1 cellular context compared by ENCODE assay signal in the genomic region with DNA sequence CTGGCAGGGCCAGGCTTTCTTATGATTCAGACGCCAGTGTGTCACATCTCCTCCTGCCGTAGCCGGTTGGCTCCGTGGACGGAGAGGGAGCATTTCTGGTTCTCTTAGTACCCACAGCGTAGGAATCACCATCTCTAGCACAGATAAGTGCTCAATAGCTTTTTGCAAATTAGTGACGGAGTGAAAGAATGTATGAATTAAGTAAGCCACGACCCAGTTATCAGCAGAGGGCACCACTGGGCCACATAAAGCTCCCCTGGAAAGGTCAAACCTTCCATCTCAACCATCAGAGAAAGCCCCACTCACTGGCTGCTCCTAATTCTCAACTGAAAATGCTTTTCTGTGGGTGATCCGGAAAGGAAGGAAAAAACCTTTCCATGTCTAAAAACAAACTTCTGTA.
TF ChIP-seq lines count a peak whose summit lies in the region.

No MANE protein-coding gene starts in this region.

TF ChIP-seq in GM12878, 131 proteins besides CTCF, POLR2A, EP300 and RAD21 (continued from another document):
- TF ChIP-seq, protein P1, sequence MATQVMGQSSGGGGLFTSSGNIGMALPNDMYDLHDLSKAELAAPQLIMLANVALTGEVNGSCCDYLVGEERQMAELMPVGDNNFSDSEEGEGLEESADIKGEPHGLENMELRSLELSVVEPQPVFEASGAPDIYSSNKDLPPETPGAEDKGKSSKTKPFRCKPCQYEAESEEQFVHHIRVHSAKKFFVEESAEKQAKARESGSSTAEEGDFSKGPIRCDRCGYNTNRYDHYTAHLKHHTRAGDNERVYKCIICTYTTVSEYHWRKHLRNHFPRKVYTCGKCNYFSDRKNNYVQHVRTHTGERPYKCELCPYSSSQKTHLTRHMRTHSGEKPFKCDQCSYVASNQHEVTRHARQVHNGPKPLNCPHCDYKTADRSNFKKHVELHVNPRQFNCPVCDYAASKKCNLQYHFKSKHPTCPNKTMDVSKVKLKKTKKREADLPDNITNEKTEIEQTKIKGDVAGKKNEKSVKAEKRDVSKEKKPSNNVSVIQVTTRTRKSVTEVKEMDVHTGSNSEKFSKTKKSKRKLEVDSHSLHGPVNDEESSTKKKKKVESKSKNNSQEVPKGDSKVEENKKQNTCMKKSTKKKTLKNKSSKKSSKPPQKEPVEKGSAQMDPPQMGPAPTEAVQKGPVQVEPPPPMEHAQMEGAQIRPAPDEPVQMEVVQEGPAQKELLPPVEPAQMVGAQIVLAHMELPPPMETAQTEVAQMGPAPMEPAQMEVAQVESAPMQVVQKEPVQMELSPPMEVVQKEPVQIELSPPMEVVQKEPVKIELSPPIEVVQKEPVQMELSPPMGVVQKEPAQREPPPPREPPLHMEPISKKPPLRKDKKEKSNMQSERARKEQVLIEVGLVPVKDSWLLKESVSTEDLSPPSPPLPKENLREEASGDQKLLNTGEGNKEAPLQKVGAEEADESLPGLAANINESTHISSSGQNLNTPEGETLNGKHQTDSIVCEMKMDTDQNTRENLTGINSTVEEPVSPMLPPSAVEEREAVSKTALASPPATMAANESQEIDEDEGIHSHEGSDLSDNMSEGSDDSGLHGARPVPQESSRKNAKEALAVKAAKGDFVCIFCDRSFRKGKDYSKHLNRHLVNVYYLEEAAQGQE (IDR thresholded peaks at IDR 0.05; ENCODE audit: low read depth, low read length), result no peak
- TF ChIP-seq ZSCAN29 (IDR thresholded peaks at IDR 0.05) (no peak), HDAC2 (IDR thresholded peaks at IDR 0.05) (no peak), ASH2L (IDR thresholded peaks at IDR 0.05; ENCODE audit: borderline replicate concordance, low read depth) (no peak), TARDBP (IDR thresholded peaks at IDR 0.05; ENCODE audit: borderline replicate concordance) (no peak), TCF3 (IDR thresholded peaks at IDR 0.05; ENCODE audit: borderline replicate concordance, insufficient read depth, low read depth, low read length) (no peak), KDM1A (IDR thresholded peaks at IDR 0.05; ENCODE audit: borderline replicate concordance) (no peak), FOXK2 (IDR thresholded peaks at IDR 0.05) (no peak), IKZF1 (conservative IDR thresholded peaks at IDR 0.05) (no peak), MYB (IDR thresholded peaks at IDR 0.05; ENCODE audit: borderline replicate concordance, low read depth, low read length) (no peak), EGR1 (IDR thresholded peaks at IDR 0.05; ENCODE audit: borderline replicate concordance in 1 of 2, low read depth in 2 of 2, low read length in 2 of 2) (no peak)
- TF ChIP-seq, protein P2, sequence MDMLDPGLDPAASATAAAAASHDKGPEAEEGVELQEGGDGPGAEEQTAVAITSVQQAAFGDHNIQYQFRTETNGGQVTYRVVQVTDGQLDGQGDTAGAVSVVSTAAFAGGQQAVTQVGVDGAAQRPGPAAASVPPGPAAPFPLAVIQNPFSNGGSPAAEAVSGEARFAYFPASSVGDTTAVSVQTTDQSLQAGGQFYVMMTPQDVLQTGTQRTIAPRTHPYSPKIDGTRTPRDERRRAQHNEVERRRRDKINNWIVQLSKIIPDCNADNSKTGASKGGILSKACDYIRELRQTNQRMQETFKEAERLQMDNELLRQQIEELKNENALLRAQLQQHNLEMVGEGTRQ (IDR thresholded peaks at IDR 0.05; ENCODE audit: borderline replicate concordance, low read depth, low read length), result no peak
- TF ChIP-seq, protein P3, sequence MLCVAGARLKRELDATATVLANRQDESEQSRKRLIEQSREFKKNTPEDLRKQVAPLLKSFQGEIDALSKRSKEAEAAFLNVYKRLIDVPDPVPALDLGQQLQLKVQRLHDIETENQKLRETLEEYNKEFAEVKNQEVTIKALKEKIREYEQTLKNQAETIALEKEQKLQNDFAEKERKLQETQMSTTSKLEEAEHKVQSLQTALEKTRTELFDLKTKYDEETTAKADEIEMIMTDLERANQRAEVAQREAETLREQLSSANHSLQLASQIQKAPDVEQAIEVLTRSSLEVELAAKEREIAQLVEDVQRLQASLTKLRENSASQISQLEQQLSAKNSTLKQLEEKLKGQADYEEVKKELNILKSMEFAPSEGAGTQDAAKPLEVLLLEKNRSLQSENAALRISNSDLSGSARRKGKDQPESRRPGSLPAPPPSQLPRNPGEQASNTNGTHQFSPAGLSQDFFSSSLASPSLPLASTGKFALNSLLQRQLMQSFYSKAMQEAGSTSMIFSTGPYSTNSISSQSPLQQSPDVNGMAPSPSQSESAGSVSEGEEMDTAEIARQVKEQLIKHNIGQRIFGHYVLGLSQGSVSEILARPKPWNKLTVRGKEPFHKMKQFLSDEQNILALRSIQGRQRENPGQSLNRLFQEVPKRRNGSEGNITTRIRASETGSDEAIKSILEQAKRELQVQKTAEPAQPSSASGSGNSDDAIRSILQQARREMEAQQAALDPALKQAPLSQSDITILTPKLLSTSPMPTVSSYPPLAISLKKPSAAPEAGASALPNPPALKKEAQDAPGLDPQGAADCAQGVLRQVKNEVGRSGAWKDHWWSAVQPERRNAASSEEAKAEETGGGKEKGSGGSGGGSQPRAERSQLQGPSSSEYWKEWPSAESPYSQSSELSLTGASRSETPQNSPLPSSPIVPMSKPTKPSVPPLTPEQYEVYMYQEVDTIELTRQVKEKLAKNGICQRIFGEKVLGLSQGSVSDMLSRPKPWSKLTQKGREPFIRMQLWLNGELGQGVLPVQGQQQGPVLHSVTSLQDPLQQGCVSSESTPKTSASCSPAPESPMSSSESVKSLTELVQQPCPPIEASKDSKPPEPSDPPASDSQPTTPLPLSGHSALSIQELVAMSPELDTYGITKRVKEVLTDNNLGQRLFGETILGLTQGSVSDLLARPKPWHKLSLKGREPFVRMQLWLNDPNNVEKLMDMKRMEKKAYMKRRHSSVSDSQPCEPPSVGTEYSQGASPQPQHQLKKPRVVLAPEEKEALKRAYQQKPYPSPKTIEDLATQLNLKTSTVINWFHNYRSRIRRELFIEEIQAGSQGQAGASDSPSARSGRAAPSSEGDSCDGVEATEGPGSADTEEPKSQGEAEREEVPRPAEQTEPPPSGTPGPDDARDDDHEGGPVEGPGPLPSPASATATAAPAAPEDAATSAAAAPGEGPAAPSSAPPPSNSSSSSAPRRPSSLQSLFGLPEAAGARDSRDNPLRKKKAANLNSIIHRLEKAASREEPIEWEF (IDR thresholded peaks at IDR 0.05; ENCODE audit: insufficient replicate concordance, low read depth, low read length), result no peak
